Comparison of ENCODE assay signal across 7 cellular contexts in genomic region chr6:137271245-137272183, GRCh38. TPM values are rescaled to one million over a fixed set of nuclear protein-coding genes. Genes with fewer than 3 reads are reported as not detected.
DNase-seq lines count a peak whose midpoint lies in the region; ATAC-seq, FAIRE-seq and TF ChIP-seq lines count a peak whose summit lies in the region.

No MANE protein-coding gene starts in this region.

- no peaks in the 10 kb centered on the region for H3K9me3 ChIP-seq in left lung

- H3K36me3 ChIP-seq in left lung = no peaks in the 10 kb centered on the region

- no peak overlapping the region for H3K27ac ChIP-seq in left lung

- peaks cover 13% of the 10 kb centered on the region for H3K4me1 Mint-ChIP-seq in activated T-helper 1 cell treated with anti-CD3 and anti-CD28 coated beads, Interleukin-12 subunit alpha, Interleukin-12 subunit beta, Interleukin-2, Interleukin-4 antibody, amounts not matched to agents 30 ng/mL and 10 ng/mL and 1 ng/mL, durations not matched to agents 14 hours and 24 hours and 36 hours (ENCODE audit: low read depth)

- no peak overlapping the region for H3K27ac Mint-ChIP-seq in activated T-helper 1 cell treated with anti-CD3 and anti-CD28 coated beads, Interleukin-12 subunit alpha, Interleukin-12 subunit beta, Interleukin-2, Interleukin-4 antibody, amounts not matched to agents 30 ng/mL and 10 ng/mL and 1 ng/mL, durations not matched to agents 14 hours and 24 hours and 36 hours

- no peak overlapping the region for H3K4me3 ChIP-seq in left lung

- peaks cover 3 to 24% of the 10 kb centered on the region in 2 donors for H3K4me1 ChIP-seq in left lung

- no peaks in the 10 kb centered on the region for H3K27me3 ChIP-seq in left lung

- H3K9me3 Mint-ChIP-seq in activated T-helper 1 cell treated with anti-CD3 and anti-CD28 coated beads, Interleukin-12 subunit alpha, Interleukin-12 subunit beta, Interleukin-2, Interleukin-4 antibody, amounts not matched to agents 30 ng/mL and 10 ng/mL and 1 ng/mL, durations not matched to agents 14 hours and 24 hours and 36 hours = no peaks in the 10 kb centered on the region

- no peaks in the 10 kb centered on the region for H3K36me3 Mint-ChIP-seq in activated T-helper 1 cell treated with anti-CD3 and anti-CD28 coated beads, Interleukin-12 subunit alpha, Interleukin-12 subunit beta, Interleukin-2, Interleukin-4 antibody, amounts not matched to agents 30 ng/mL and 10 ng/mL and 1 ng/mL, durations not matched to agents 14 hours and 24 hours and 36 hours (ENCODE audit: low read depth)

- DNase-seq in NCI-H82 (lab: John Stamatoyannopoulos, UW) (peak; percentile 71), left lung (no peak)
- DNase-seq in central memory CD4-positive, alpha-beta T cell = peak; percentile 18
- DNase-seq in activated T-helper 1 cell treated with anti-CD3 and anti-CD28 coated beads, Interleukin-12 subunit alpha, Interleukin-12 subunit beta, Interleukin-2, Interleukin-4 antibody, amounts not matched to agents 30 ng/mL and 10 ng/mL and 1 ng/mL, durations not matched to agents 14 hours and 24 hours and 36 hours (ENCODE audit: low spot score) = no peak
- no peak for DNase-seq in activated CD4-positive, CD25-positive, alpha-beta regulatory T cell treated with anti-CD3 and anti-CD28 coated beads, Interleukin-2, amount 50 U/mL, for 72 hours

- no peak overlapping the region for H3K4me3 Mint-ChIP-seq in activated T-helper 1 cell treated with anti-CD3 and anti-CD28 coated beads, Interleukin-12 subunit alpha, Interleukin-12 subunit beta, Interleukin-2, Interleukin-4 antibody, amounts not matched to agents 30 ng/mL and 10 ng/mL and 1 ng/mL, durations not matched to agents 14 hours and 24 hours and 36 hours

- peak; percentile 52 for ATAC-seq in HG02623 (IDR thresholded peaks at IDR 0.05; ENCODE audit: unreplicated experiment)
- ATAC-seq in left lung = peak; percentile 90

- peak; percentile 86 to 95 for TF ChIP-seq CTCF in left lung (IDR thresholded peaks at IDR 0.05)

- intact Hi-C loops in left lung (cut with DNase I) = loop anchor here in 1 of 2 donors (10.0 kb wide), 1 partner anchor 373 kb away; no protein-coding TSS in a partner anchor
- intact Hi-C loops in activated T-helper 1 cell treated with anti-CD3 and anti-CD28 coated beads, Interleukin-12 subunit alpha, Interleukin-12 subunit beta, Interleukin-2, Interleukin-4 antibody, amounts not matched to agents 30 ng/mL and 10 ng/mL and 1 ng/mL, durations not matched to agents 14 hours and 24 hours and 36 hours (cut with micrococcal nuclease) = loop anchor here (1.0 to 10.0 kb wide), 10 partner anchors 38 to 838 kb away; partner anchors contain the start of gene IFNGR1

- H3K27me3 Mint-ChIP-seq in activated T-helper 1 cell treated with anti-CD3 and anti-CD28 coated beads, Interleukin-12 subunit alpha, Interleukin-12 subunit beta, Interleukin-2, Interleukin-4 antibody, amounts not matched to agents 30 ng/mL and 10 ng/mL and 1 ng/mL, durations not matched to agents 14 hours and 24 hours and 36 hours (ENCODE audit: insufficient read depth) = peaks cover 31% of the 10 kb centered on the region

- FAIRE-seq in G401.6 (lab: Jason Lieb, UNC) = peak; percentile 89

RNA-seq across cellular contexts. Expression of gene IFNGR1, which starts 52.3 kb away (rescaled TPM):
- total RNA-seq in left lung = 100 to 1,000 TPM; 131 to 171 TPM
- 12.5 and 12.6 TPM in 2 replicates for total RNA-seq in activated T-helper 1 cell treated with anti-CD3 and anti-CD28 coated beads, Interleukin-12 subunit alpha, Interleukin-12 subunit beta, Interleukin-2, Interleukin-4 antibody, amounts not matched to agents 30 ng/mL and 10 ng/mL and 1 ng/mL, durations not matched to agents 14 hours and 24 hours and 36 hours

Comparison
In these comparisons a context has a peak if more than half of its experiments do, and no peak if none do; other contexts are left out.
1. DNase-seq: peak in NCI-H82 (single experiment) and central memory CD4-positive, alpha-beta T cell (single experiment); none in left lung (0 of 2), activated T-helper 1 cell treated with anti-CD3 and anti-CD28 coated beads, Interleukin-12 subunit alpha, Interleukin-12 subunit beta, Interleukin-2, Interleukin-4 antibody, amounts not matched to agents 30 ng/mL and 10 ng/mL and 1 ng/mL, durations not matched to agents 14 hours and 24 hours and 36 hours (single experiment) and activated CD4-positive, CD25-positive, alpha-beta regulatory T cell treated with anti-CD3 and anti-CD28 coated beads, Interleukin-2, amount 50 U/mL, for 72 hours (single experiment).